In the genomic region with DNA sequence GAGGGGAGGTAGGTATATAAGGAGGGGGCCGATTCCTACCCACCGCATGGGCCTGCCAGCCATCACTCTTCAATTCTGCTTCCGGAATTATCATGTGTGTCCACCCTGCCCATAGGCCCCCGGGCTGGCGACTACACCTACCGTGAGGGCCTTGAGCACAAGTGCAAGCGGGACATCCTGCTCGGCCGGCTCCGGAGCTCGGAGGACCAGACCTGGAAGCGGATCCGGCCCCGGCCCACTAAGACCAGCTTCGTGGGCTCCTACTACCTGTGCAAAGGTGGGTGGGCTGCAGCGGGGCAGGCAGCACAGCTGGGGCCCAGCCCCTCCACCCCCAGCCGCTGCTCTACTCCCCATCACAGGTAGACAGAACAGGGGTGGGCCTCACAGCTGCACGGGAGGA, we compare ENCODE assay signal across 16 cellular contexts. TPM values are rescaled to one million over a fixed set of nuclear protein-coding genes. Genes with fewer than 3 reads are reported as not detected.
DNase-seq lines count a peak whose midpoint lies in the region; ATAC-seq and TF ChIP-seq lines count a peak whose summit lies in the region.
"Had no signal": no experiment of that assay in that cellular context is flagged by ENCODE, and none has a peak within 500 bp of the region (broad histone marks: within the 10 kb centered on the region; RNA-seq: fewer than 3 reads in every experiment).

No MANE protein-coding gene starts in this region.

- H3K27me3 Mint-ChIP-seq in CD4-positive, alpha-beta T cell: no peaks in the 10 kb centered on the region

- H3K36me3 ChIP-seq in IMR-90 (ENCODE audit: control insufficient read depth, insufficient read depth, low read length): peaks cover 85% of the 10 kb centered on the region
- H3K36me3 ChIP-seq in RWPE2 (ENCODE audit: low read depth): peaks cover 57% of the 10 kb centered on the region
- peaks cover 0 to 32% (median 17%) of the 10 kb centered on the region in 4 donors for H3K36me3 ChIP-seq in right lobe of liver

- in situ Hi-C loops in IMR-90 (cut with MboI; ENCODE audit: low sequenced_read_pairs): no loop called here

- peaks cover 69% of the 10 kb centered on the region for H3K36me3 Mint-ChIP-seq in CD4-positive, alpha-beta T cell (ENCODE audit: low read depth)

- H4K20me1 ChIP-seq in IMR-90 (ENCODE audit: insufficient read depth, low read length): 0 out of 2 replicates have a peak, but pooled peaks cover 4% of the 10 kb centered on the region

- H3K9ac ChIP-seq in IMR-90 (ENCODE audit: low read depth, low read length): no peak overlapping the region

- H4K5ac ChIP-seq in IMR-90 (ENCODE audit: low read depth, low read length): no peak overlapping the region

- H3K4me3 ChIP-seq in IMR-90 (ENCODE audit: insufficient read depth, low read depth, low read length) (no peak overlapping the region), RWPE2 (ENCODE audit: severe bottlenecking) (no peak overlapping the region), right lobe of liver (no peak overlapping the region)
- H3K4me3 ChIP-seq: A549, HAP-1 had no signal

- dilution Hi-C loops in IMR-90 (cut with HindIII; ENCODE audit: low sequenced_read_pairs, unreplicated experiment): no loop called here

- H3K23ac ChIP-seq in IMR-90 (ENCODE audit: low read depth, low read length): no peak overlapping the region

- CTCF ChIA-PET in IMR-90 (lab: Yijun Ruan, JAX): no interaction called here
- CTCF ChIA-PET in CD4-positive, alpha-beta T cell (lab: Charles Lee): no interaction called here

- H3K27me3 ChIP-seq in IMR-90 (ENCODE audit: control insufficient read depth, insufficient read depth, low read length) (no peaks in the 10 kb centered on the region), RWPE2 (ENCODE audit: insufficient read depth, poor library complexity, severe bottlenecking) (no peaks in the 10 kb centered on the region), right lobe of liver (no peaks in the 10 kb centered on the region)
- H3K27me3 ChIP-seq in CD4-positive, alpha-beta T cell (ENCODE audit: control insufficient read depth, insufficient read depth, low read length): no peaks in the 10 kb centered on the region

- H3K18ac ChIP-seq in IMR-90 (ENCODE audit: low read depth, low read length): no peak overlapping the region

- H4K91ac ChIP-seq in IMR-90 (ENCODE audit: insufficient read depth, low read depth, low read length): no peak overlapping the region

- no peaks in the 10 kb centered on the region for H3K9me3 ChIP-seq in IMR-90 (ENCODE audit: control insufficient read depth, insufficient read depth, low read length)
- no peaks in the 10 kb centered on the region for H3K9me3 ChIP-seq in RWPE2 (ENCODE audit: severe bottlenecking)
- no peaks in the 10 kb centered on the region for H3K9me3 ChIP-seq in right lobe of liver
- H3K9me3 ChIP-seq in CD4-positive, alpha-beta T cell (ENCODE audit: control insufficient read depth, low read length): no peaks in the 10 kb centered on the region
- H3K9me3 ChIP-seq: A549, Caco-2, HAP-1 had no signal

- H3K4me1 ChIP-seq in IMR-90 (ENCODE audit: control insufficient read depth, insufficient read depth, low read length) (no peaks in the 10 kb centered on the region), RWPE2 (ENCODE audit: insufficient read depth, poor library complexity, severe bottlenecking) (no peaks in the 10 kb centered on the region), right lobe of liver (peaks cover 0 to 52% (median 26%) of the 10 kb centered on the region in 4 donors)
- H3K4me1 ChIP-seq: A549, Caco-2, HAP-1 had no signal

- H3K14ac ChIP-seq in IMR-90 (replicated peaks; ENCODE audit: low read depth, low read length): no peak overlapping the region

- H3K4ac ChIP-seq in IMR-90 (ENCODE audit: low read depth, low read length): no peak overlapping the region

- ATAC-seq in IMR-90 (ENCODE audit: low read depth): no peak
- no peak for ATAC-seq in RWPE2 (ENCODE audit: low read depth)
- no peak for ATAC-seq in right lobe of liver
- ATAC-seq in CD4-positive, alpha-beta T cell (ENCODE audit: poor library complexity): no peak
- ATAC-seq: A549; CD8-positive, alpha-beta T cell had no signal

- TF ChIP-seq CTCF in IMR-90 (conservative IDR thresholded peaks at IDR 0.05; ENCODE audit: low read depth, low read length) (no peak), RWPE2 (IDR thresholded peaks at IDR 0.05; ENCODE audit: poor library complexity, severe bottlenecking) (no peak), right lobe of liver (IDR thresholded peaks at IDR 0.05) (no peak)
- TF ChIP-seq CTCF in CD4-positive, alpha-beta T cell (IDR thresholded peaks at IDR 0.05): no peak

- no peak overlapping the region for H4K8ac ChIP-seq in IMR-90 (ENCODE audit: low read depth in 2 of 2, low read length in 2 of 2)

- no peak overlapping the region for H2AK9ac ChIP-seq in IMR-90 (replicated peaks; ENCODE audit: low read depth, low read length, poor library complexity)

- H3K4me1 Mint-ChIP-seq in CD4-positive, alpha-beta T cell (ENCODE audit: low read depth): no peaks in the 10 kb centered on the region

- H2BK15ac ChIP-seq in IMR-90 (ENCODE audit: low read depth, low read length): no peak overlapping the region

- H3K4me3 Mint-ChIP-seq in CD4-positive, alpha-beta T cell: no peak overlapping the region
- H3K4me3 Mint-ChIP-seq: CD8-positive, alpha-beta T cell; HFFc6 had no signal

- H3K9me3 Mint-ChIP-seq in CD4-positive, alpha-beta T cell: no peaks in the 10 kb centered on the region
- H3K9me3 Mint-ChIP-seq: CD8-positive, alpha-beta T cell; HFFc6 had no signal

- no peaks in the 10 kb centered on the region for H3K9me1 ChIP-seq in IMR-90 (ENCODE audit: insufficient read depth, low read length)

- no TSS peak for BruUV-seq in IMR-90 (replicated peaks; lab: Mats Ljungman, UMichigan)

- H3K27ac ChIP-seq in IMR-90 (ENCODE audit: insufficient read depth, low read length): no peak overlapping the region
- H3K27ac ChIP-seq in RWPE2 (ENCODE audit: poor library complexity, severe bottlenecking): no peak overlapping the region
- peak overlapping the region in 2 of 3 donors; percentile 30 to 88 for H3K27ac ChIP-seq in right lobe of liver
- H3K27ac ChIP-seq in CD4-positive, alpha-beta T cell (ENCODE audit: low read depth, low read length): no peak overlapping the region
- H3K27ac ChIP-seq: A549 had no signal

- H2AFZ ChIP-seq in IMR-90 (replicated peaks; ENCODE audit: low read length, poor library complexity): peak overlapping the region; percentile 3

- no peak overlapping the region for H2AK5ac ChIP-seq in IMR-90 (ENCODE audit: low read depth, low read length)

- no peak overlapping the region for H2BK5ac ChIP-seq in IMR-90 (ENCODE audit: low read depth, low read length, poor library complexity, severe bottlenecking)

- POLR2A ChIA-PET in IMR-90 (lab: Charles Lee; ENCODE audit: unreplicated experiment): no interaction called here
- POLR2A ChIA-PET in CD4-positive, alpha-beta T cell (lab: Charles Lee): no interaction called here

- TF ChIP-seq RAD21 in IMR-90 (IDR thresholded peaks at IDR 0.05; ENCODE audit: low read length): no peak

- H3K4me2 ChIP-seq in IMR-90 (ENCODE audit: low read depth, low read length): no peak overlapping the region
- H3K4me2 ChIP-seq: A549 had no signal

- H3K27ac Mint-ChIP-seq in CD4-positive, alpha-beta T cell: no peak overlapping the region
- H3K27ac Mint-ChIP-seq: CD8-positive, alpha-beta T cell; HFFc6 had no signal

- intact Hi-C loops in IMR-90 (cut with micrococcal nuclease): no loop called here
- intact Hi-C loops in right lobe of liver (cut with DNase I): no loop called here
- intact Hi-C loops in CD4-positive, alpha-beta T cell (cut with DNase I, micrococcal nuclease): no loop called here

- H2BK20ac ChIP-seq in IMR-90 (ENCODE audit: low read depth, low read length): no peak overlapping the region

- no peak overlapping the region for H2BK120ac ChIP-seq in IMR-90 (ENCODE audit: low read depth, low read length)

- peaks cover 14 to 56% of the 10 kb centered on the region in 2 experiments for H3K79me1 ChIP-seq in IMR-90 (ENCODE audit: low read depth in 1 of 2, low read length in 2 of 2)

- TF ChIP-seq POLR2A in IMR-90 (IDR thresholded peaks at IDR 0.05; ENCODE audit: low read depth, low read length) (no peak), right lobe of liver (IDR thresholded peaks at IDR 0.05) (no peak)

- DNase-seq in IMR-90 (no peak), RWPE2 (ENCODE audit: low spot score) (peak; percentile 67), right lobe of liver (no peak), AG08395 (ENCODE audit: low spot score) (no peak), HUDEP-2 (lab: John Stamatoyannopoulos, UW; ENCODE audit: unreplicated experiment in 76 of 76) (no peak)
- DNase-seq in CD4-positive, alpha-beta T cell: no peak
- DNase-seq: 8988T; ACHN; Caco-2; CD8-positive, alpha-beta T cell; DMS153; DND-41; GOT3; HFFc6 had no signal

- WGBS in IMR-90 (ENCODE audit: extremely low coverage in 2 of 2, insufficient read length in 1 of 2), 2 experiments: 100% methylated on average over 2 of the region's 18 CpGs; no CpG with 5 or more reads in 1 of the 2 experiments
- no CpG with 5 or more reads among the region's 18 CpGs for WGBS in right lobe of liver (ENCODE audit: insufficient coverage, low coverage, low lambda C conversion rate, missing lambda C conversion rate)

- H3K56ac ChIP-seq in IMR-90 (ENCODE audit: extremely low read depth, insufficient read depth, low read length): no peak overlapping the region

TF ChIP-seq in IMR-90, 13 proteins besides CTCF, POLR2A, EP300 and RAD21 (continues in another document):
- TF ChIP-seq CEBPB (IDR thresholded peaks at IDR 0.05; ENCODE audit: low read depth, low read length) (no peak), MAFK (IDR thresholded peaks at IDR 0.05; ENCODE audit: low read depth, low read length) (no peak), BHLHE40 (IDR thresholded peaks at IDR 0.05; ENCODE audit: low read depth, low read length) (no peak), RFX5 (IDR thresholded peaks at IDR 0.05; ENCODE audit: low read depth, low read length) (no peak), CHD1 (IDR thresholded peaks at IDR 0.05; ENCODE audit: low read depth, low read length) (no peak)

RNA-seq across cellular contexts. Expression of gene TEF, which starts 38.4 kb away (rescaled TPM):
- total RNA-seq in IMR-90 (2012; rRNA removed) (5.6 and 6.1 TPM in 2 replicates), right lobe of liver (10 to 100 TPM in 4 of 6 experiments, 1 to 10 TPM in 2; 6.1 to 28.9 (median 15.5) TPM)
- 11.6 and 14.4 TPM in 2 replicates for polyA plus RNA-seq in IMR-90 (2012; rRNA removed)
- polyA plus RNA-seq in IMR-90 (2012; cell fraction: cytosol; rRNA removed): 4.4 and 5.7 TPM in 2 replicates
- 4.7 and 8.8 TPM in 2 replicates for polyA plus RNA-seq in IMR-90 (2012; cell fraction: nucleus; rRNA removed; ENCODE audit: low replicate concordance)
- 1 to 10 TPM; 2.4 to 2.6 TPM for total RNA-seq in CD4-positive, alpha-beta T cell

RNA-seq across cellular contexts. Expression of gene ZC3H7B, which starts 42.0 kb away (rescaled TPM):
- total RNA-seq in IMR-90 (2012; rRNA removed) (35.6 and 37.6 TPM in 2 replicates), right lobe of liver (10 to 100 TPM; 26.5 to 50.1 (median 42.7) TPM)
- polyA plus RNA-seq in IMR-90 (2012; rRNA removed): 72.3 and 81.6 TPM in 2 replicates
- 45.0 and 67.7 TPM in 2 replicates for polyA plus RNA-seq in IMR-90 (2012; cell fraction: cytosol; rRNA removed)
- 104 and 165 TPM in 2 replicates for polyA plus RNA-seq in IMR-90 (2012; cell fraction: nucleus; rRNA removed; ENCODE audit: low replicate concordance)
- total RNA-seq in CD4-positive, alpha-beta T cell: 10 to 100 TPM; 29.5 to 32.7 TPM

RNA-seq across cellular contexts. Expression of gene RANGAP1, which starts 57.3 kb away (rescaled TPM):
- total RNA-seq in IMR-90 (2012; rRNA removed) (71.2 and 74.4 TPM in 2 replicates), right lobe of liver (10 to 100 TPM; 27.4 to 56.3 (median 37.6) TPM)
- 148 and 165 TPM in 2 replicates for polyA plus RNA-seq in IMR-90 (2012; rRNA removed)
- polyA plus RNA-seq in IMR-90 (2012; cell fraction: cytosol; rRNA removed): 129 and 158 TPM in 2 replicates
- 168 and 358 TPM in 2 replicates for polyA plus RNA-seq in IMR-90 (2012; cell fraction: nucleus; rRNA removed; ENCODE audit: low replicate concordance)
- 100 to 1,000 TPM; 163 to 172 TPM for total RNA-seq in CD4-positive, alpha-beta T cell

Comparison
In these comparisons a context has a peak if more than half of its experiments do, and no peak if none do; other contexts are left out.
1. H3K27ac ChIP-seq: peak in right lobe of liver (2 of 3); none in IMR-90 (single experiment), RWPE2 (single experiment) and CD4-positive, alpha-beta T cell (single experiment).